In the genomic region with DNA sequence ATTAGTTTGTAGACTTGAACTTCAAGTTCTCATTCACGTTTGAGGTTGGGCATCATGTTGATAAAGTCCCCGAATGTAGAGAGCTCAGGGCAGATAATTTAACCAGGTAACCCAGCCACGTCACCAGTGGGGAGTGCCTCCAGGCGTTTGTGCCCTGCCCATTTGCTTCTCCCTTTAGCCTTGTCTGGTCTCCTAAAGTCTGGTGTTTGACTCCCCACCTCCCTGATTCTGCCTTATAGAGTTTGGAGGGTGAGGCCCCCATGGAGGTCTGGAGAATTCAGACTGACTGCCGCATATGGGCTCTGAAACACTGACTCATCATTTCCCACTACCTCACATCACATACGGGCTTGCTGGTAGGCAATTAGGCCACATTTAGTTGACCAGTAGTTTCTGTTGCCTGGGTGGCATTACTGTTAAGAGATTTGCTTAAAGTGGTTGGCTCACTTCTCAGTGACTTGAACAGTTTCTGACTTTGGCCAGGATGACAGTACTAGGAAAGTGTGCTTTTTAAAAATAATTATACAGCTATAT, we compare ENCODE assay signal across 21 cellular contexts.
DNase-seq lines count a peak whose midpoint lies in the region; ATAC-seq and TF ChIP-seq lines count a peak whose summit lies in the region.
"Had no signal": no experiment of that assay in that cellular context is flagged by ENCODE, and none has a peak within 500 bp of the region (broad histone marks: within the 10 kb centered on the region; RNA-seq: fewer than 3 reads in every experiment).

No MANE protein-coding gene starts in this region.

- H2BK20ac ChIP-seq in H9 (ENCODE audit: low read depth, low read length, poor library complexity, severe bottlenecking) = no peak overlapping the region

- H2BK120ac ChIP-seq in H9 (ENCODE audit: low read depth, low read length, poor library complexity, severe bottlenecking) = no peak overlapping the region

- peaks cover 42% of the 10 kb centered on the region for H3K36me3 Mint-ChIP-seq in activated CD8-positive, alpha-beta T cell treated with anti-CD3 and anti-CD28 coated beads for 36 hours (ENCODE audit: low read depth)
- peaks cover 55% of the 10 kb centered on the region for H3K36me3 Mint-ChIP-seq in activated CD8-positive, alpha-beta T cell treated with anti-CD3 and anti-CD28 coated beads, Interleukin-2, amount 10 ng/mL, durations not matched to agents 7 days and 5 days (ENCODE audit: low read depth)
- peaks cover 20% of the 10 kb centered on the region for H3K36me3 Mint-ChIP-seq in progenitor cell of endocrine pancreas (ENCODE audit: insufficient read depth)
- peaks cover 15 to 69% (median 53%) of the 10 kb centered on the region in 3 experiments; a peak in 6 of 7 replicates for H3K36me3 Mint-ChIP-seq in H9 (ENCODE audit: insufficient read depth in 1 of 3, low read depth in 3 of 3)

- no peak overlapping the region for H3K4me3 Mint-ChIP-seq in activated CD8-positive, alpha-beta T cell treated with anti-CD3 and anti-CD28 coated beads for 36 hours
- H3K4me3 Mint-ChIP-seq in activated CD8-positive, alpha-beta T cell treated with anti-CD3 and anti-CD28 coated beads, Interleukin-2, amount 10 ng/mL, durations not matched to agents 7 days and 5 days = no peak overlapping the region
- H3K4me3 Mint-ChIP-seq in progenitor cell of endocrine pancreas (ENCODE audit: low read depth) (no peak overlapping the region), H9 (no peak overlapping the region)

- no peak overlapping the region for H3K14ac ChIP-seq in H9 (ENCODE audit: insufficient read depth, low read length)

- H3K27ac ChIP-seq in heart right ventricle (peak overlapping the region in 7 of 10 donors; percentile 3 to 87 (median 38)), smooth muscle cell (ENCODE audit: low read depth) (peak overlapping the region; percentile 12), H9 (ENCODE audit: insufficient read length, low read depth, low read length) (no peak overlapping the region)
- H3K27ac ChIP-seq: gastroesophageal sphincter, neutrophil had no signal

- H3K9me3 ChIP-seq in heart right ventricle (no peaks in the 10 kb centered on the region), smooth muscle cell (replicated peaks; ENCODE audit: low read depth) (no peaks in the 10 kb centered on the region), H9 (ENCODE audit: control insufficient read depth, low read depth, low read length) (no peaks in the 10 kb centered on the region)
- H3K9me3 ChIP-seq: gastroesophageal sphincter, neutrophil had no signal

- no peak overlapping the region for H3K9ac ChIP-seq in smooth muscle cell (ENCODE audit: low read depth)
- H3K9ac ChIP-seq in H9 (ENCODE audit: extremely low read depth, insufficient read length, low read length) = no peak overlapping the region

- CTCF ChIA-PET in activated CD8-positive, alpha-beta T cell treated with anti-CD3 and anti-CD28 coated beads for 36 hours (lab: Charles Lee) = interaction anchor here (1.1 to 5.1 kb wide), 14 partner anchors 8 to 259 kb away, joined by 3 to 60 read pairs (median 4); no protein-coding TSS in a partner anchor
- CTCF ChIA-PET in activated CD8-positive, alpha-beta T cell treated with anti-CD3 and anti-CD28 coated beads, Interleukin-2, amount 10 ng/mL, durations not matched to agents 7 days and 5 days (lab: Charles Lee) = interaction anchor here (0.7 to 2.7 kb wide), 15 partner anchors 9 to 258 kb away, joined by 3 to 16 read pairs (median 4); partner anchors contain the start of gene PPP6R3

- no peak for DNase-seq in activated CD8-positive, alpha-beta T cell treated with anti-CD3 and anti-CD28 coated beads for 36 hours
- DNase-seq in activated CD8-positive, alpha-beta T cell treated with anti-CD3 and anti-CD28 coated beads, Interleukin-2, amount 10 ng/mL, durations not matched to agents 7 days and 5 days = no peak
- DNase-seq in RPMI8226 (peak; percentile 12), heart right ventricle (peak in 1 of 2 donors; percentile 15), smooth muscle cell (lab: John Stamatoyannopoulos, UW; ENCODE audit: unreplicated experiment) (no peak), progenitor cell of endocrine pancreas (ENCODE audit: low spot score, unreplicated experiment) (no peak), H9 (no peak)
- no peak for DNase-seq in activated CD8-positive, alpha-beta memory T cell treated with anti-CD3 and anti-CD28 coated beads, Interleukin-2, amount 50 U/mL, for 4 hours
- DNase-seq: activated CD4-positive, alpha-beta T cell treated with anti-CD3 and anti-CD28 coated beads, Interleukin-2, amount 50 U/mL, for 4 hours; C1 segment of cervical spinal cord; central memory CD4-positive, alpha-beta T cell; GOT3; left colon; NCI-H1436 treated with DMSO at 0.1 percent for 48 hours; NCI-H2171 treated with DMSO at 0.1 percent for 48 hours; NCI-H69; SHP77; stimulated activated naive CD4-positive, alpha-beta T cell treated with Interleukin-2 at 50 U/mL for 16 hours had no signal

- no peak overlapping the region for H2AK5ac ChIP-seq in H9 (ENCODE audit: insufficient read length, low read length)

- H3K18ac ChIP-seq in H9 (ENCODE audit: insufficient read length, low read depth, low read length) = no peak overlapping the region

- 79 to 82% methylated on average over 6 of the region's 6 CpGs for WGBS in heart right ventricle, 2 donors
- 63% methylated on average over 6 of the region's 6 CpGs for WGBS in smooth muscle cell (ENCODE audit: low lambda C conversion rate)
- WGBS in H9 (ENCODE audit: extremely low coverage, insufficient read length, low lambda C conversion rate) = no CpG with 5 or more reads among the region's 6 CpGs

- H3K36me3 ChIP-seq in heart right ventricle (peaks cover 0 to 89% (median 0%) of the 10 kb centered on the region in 9 donors), smooth muscle cell (ENCODE audit: low read depth) (no peaks in the 10 kb centered on the region)

- H2BK5ac ChIP-seq in H9 (ENCODE audit: insufficient read length, low read length) = no peak overlapping the region

- H3K27me3 Mint-ChIP-seq in activated CD8-positive, alpha-beta T cell treated with anti-CD3 and anti-CD28 coated beads for 36 hours = no peaks in the 10 kb centered on the region
- H3K27me3 Mint-ChIP-seq in activated CD8-positive, alpha-beta T cell treated with anti-CD3 and anti-CD28 coated beads, Interleukin-2, amount 10 ng/mL, durations not matched to agents 7 days and 5 days (ENCODE audit: low read depth) = no peaks in the 10 kb centered on the region
- H3K27me3 Mint-ChIP-seq in progenitor cell of endocrine pancreas (no peaks in the 10 kb centered on the region), H9 (ENCODE audit: low read depth) (no peaks in the 10 kb centered on the region)

- no peak overlapping the region for H3T11ph ChIP-seq in H9 (ENCODE audit: low read length)

- no peak overlapping the region for H2BK12ac ChIP-seq in H9 (ENCODE audit: insufficient read length, low read depth, low read length)

- intact Hi-C loops in activated CD8-positive, alpha-beta T cell treated with anti-CD3 and anti-CD28 coated beads for 36 hours (cut with micrococcal nuclease) = no loop called here
- intact Hi-C loops in heart right ventricle (cut with DNase I) = loop anchor here in 6 of 10 donors (5.0 to 10.0 kb wide), 3 partner anchors 120 to 290 kb away; partner anchors contain the start of gene PPP6R3 (in 6 of the 6)

- H3K4me3 ChIP-seq in heart right ventricle = no peak overlapping the region
- H3K4me3 ChIP-seq in smooth muscle cell = no peak overlapping the region
- H3K4me3 ChIP-seq: gastroesophageal sphincter had no signal

- TF ChIP-seq CTCF in activated CD8-positive, alpha-beta T cell treated with anti-CD3 and anti-CD28 coated beads for 36 hours (IDR thresholded peaks at IDR 0.05) = no peak
- no peak for TF ChIP-seq CTCF in heart right ventricle (IDR thresholded peaks at IDR 0.05)
- TF ChIP-seq CTCF in smooth muscle cell (IDR thresholded peaks at IDR 0.05; ENCODE audit: borderline replicate concordance, insufficient read depth, poor library complexity, severe bottlenecking) = no peak
- no peak for TF ChIP-seq CTCF in progenitor cell of endocrine pancreas (IDR thresholded peaks at IDR 0.05; ENCODE audit: unreplicated experiment)
- TF ChIP-seq CTCF in H9 (conservative IDR thresholded peaks at IDR 0.05) = no peak

- no peak overlapping the region for H2BK15ac ChIP-seq in H9 (ENCODE audit: low read depth, low read length)

- H4K20me1 ChIP-seq in smooth muscle cell (ENCODE audit: low read depth) (peaks cover 79% of the 10 kb centered on the region), H9 (ENCODE audit: control insufficient read depth, insufficient read depth, insufficient read length) (no peaks in the 10 kb centered on the region)

- H3K27me3 ChIP-seq in heart right ventricle (no peaks in the 10 kb centered on the region), smooth muscle cell (ENCODE audit: low read depth) (no peaks in the 10 kb centered on the region), H9 (ENCODE audit: insufficient read depth, low read length) (no peaks in the 10 kb centered on the region; the same call in 1 of the 2 replicates)
- H3K27me3 ChIP-seq: gastroesophageal sphincter, neutrophil had no signal

- H4K5ac ChIP-seq in H9 (ENCODE audit: insufficient read length, low read depth, low read length) = no peak overlapping the region

- no peak overlapping the region for H4K91ac ChIP-seq in H9 (ENCODE audit: insufficient read length, low read depth, low read length)

- peaks cover 6% of the 10 kb centered on the region for H3F3A ChIP-seq in smooth muscle cell (ENCODE audit: low read depth)

- H3K4me1 Mint-ChIP-seq in activated CD8-positive, alpha-beta T cell treated with anti-CD3 and anti-CD28 coated beads for 36 hours (ENCODE audit: low read depth) = peaks cover 22% of the 10 kb centered on the region
- peaks cover 6% of the 10 kb centered on the region for H3K4me1 Mint-ChIP-seq in activated CD8-positive, alpha-beta T cell treated with anti-CD3 and anti-CD28 coated beads, Interleukin-2, amount 10 ng/mL, durations not matched to agents 7 days and 5 days (ENCODE audit: low read depth)
- H3K4me1 Mint-ChIP-seq in progenitor cell of endocrine pancreas (ENCODE audit: low read depth) (peaks cover 8% of the 10 kb centered on the region), H9 (peaks cover 0 to 2% of the 10 kb centered on the region in 2 experiments; a peak in 2 of 4 replicates)

- H3K4me2 ChIP-seq in smooth muscle cell = no peak overlapping the region
- H3K4me2 ChIP-seq in H9 (ENCODE audit: insufficient read depth, insufficient read length, low read length) = no peak overlapping the region

- H3K27ac Mint-ChIP-seq in activated CD8-positive, alpha-beta T cell treated with anti-CD3 and anti-CD28 coated beads for 36 hours = peak overlapping the region; percentile 61
- H3K27ac Mint-ChIP-seq in activated CD8-positive, alpha-beta T cell treated with anti-CD3 and anti-CD28 coated beads, Interleukin-2, amount 10 ng/mL, durations not matched to agents 7 days and 5 days = no peak overlapping the region
- no peak overlapping the region for H3K27ac Mint-ChIP-seq in progenitor cell of endocrine pancreas
- peak overlapping the region in 1 of 3 experiments; percentile 85; a peak in 1 of 7 replicates for H3K27ac Mint-ChIP-seq in H9

- peaks cover 12% of the 10 kb centered on the region for H3K79me2 ChIP-seq in smooth muscle cell (ENCODE audit: low read depth)
- H3K79me2 ChIP-seq in H9 (ENCODE audit: insufficient read depth, low read length) = no peaks in the 10 kb centered on the region

- no peak overlapping the region for H3K56ac ChIP-seq in H9 (ENCODE audit: insufficient read length, low read depth, low read length)

- H3K4ac ChIP-seq in H9 (ENCODE audit: low read depth, low read length) = no peak overlapping the region

- no peak overlapping the region for H4K8ac ChIP-seq in H9 (replicated peaks; ENCODE audit: insufficient read length, low read depth, low read length)

- H2AFZ ChIP-seq in smooth muscle cell (ENCODE audit: low read depth) (no peak overlapping the region), H9 (ENCODE audit: low read length) (no peak overlapping the region)

- H3K9me3 Mint-ChIP-seq in activated CD8-positive, alpha-beta T cell treated with anti-CD3 and anti-CD28 coated beads for 36 hours = no peaks in the 10 kb centered on the region
- H3K9me3 Mint-ChIP-seq in activated CD8-positive, alpha-beta T cell treated with anti-CD3 and anti-CD28 coated beads, Interleukin-2, amount 10 ng/mL, durations not matched to agents 7 days and 5 days (ENCODE audit: insufficient read depth) = no peaks in the 10 kb centered on the region
- no peaks in the 10 kb centered on the region for H3K9me3 Mint-ChIP-seq in progenitor cell of endocrine pancreas (ENCODE audit: low read depth)
- H3K9me3 Mint-ChIP-seq in H9 = no peaks in the 10 kb centered on the region

- POLR2A ChIA-PET in activated CD8-positive, alpha-beta T cell treated with anti-CD3 and anti-CD28 coated beads for 36 hours (lab: Charles Lee) = no interaction called here
- POLR2A ChIA-PET in activated CD8-positive, alpha-beta T cell treated with anti-CD3 and anti-CD28 coated beads, Interleukin-2, amount 10 ng/mL, durations not matched to agents 7 days and 5 days (lab: Charles Lee) = no interaction called here

- ATAC-seq in activated CD8-positive, alpha-beta T cell treated with anti-CD3 and anti-CD28 coated beads for 36 hours = peak; percentile 27
- no peak for ATAC-seq in activated CD8-positive, alpha-beta T cell treated with anti-CD3 and anti-CD28 coated beads, Interleukin-2, amount 10 ng/mL, durations not matched to agents 7 days and 5 days
- ATAC-seq in heart right ventricle = peak in 4 of 8 donors; percentile 20 to 60 (median 24)
- ATAC-seq: esophagus mucosa, gastroesophageal sphincter, left colon had no signal

- peaks cover 10 to 72% (median 39%) of the 10 kb centered on the region in 9 donors for H3K4me1 ChIP-seq in heart right ventricle
- H3K4me1 ChIP-seq in smooth muscle cell (ENCODE audit: low read depth) = peaks cover 9% of the 10 kb centered on the region
- no peaks in the 10 kb centered on the region for H3K4me1 ChIP-seq in H9 (ENCODE audit: insufficient read depth, low read length)

- H3K23ac ChIP-seq in H9 (ENCODE audit: insufficient read length, low read depth, low read length) = no peak overlapping the region

- peaks cover 3% of the 10 kb centered on the region for H3K79me1 ChIP-seq in H9 (ENCODE audit: insufficient read depth, low read depth, low read length, poor library complexity, severe bottlenecking)

- no peaks in the 10 kb centered on the region for H3K23me2 ChIP-seq in H9 (ENCODE audit: insufficient read length, low read depth, low read length, poor library complexity, severe bottlenecking)
